ENCODE assay signal across 33 cellular contexts in the genomic region with DNA sequence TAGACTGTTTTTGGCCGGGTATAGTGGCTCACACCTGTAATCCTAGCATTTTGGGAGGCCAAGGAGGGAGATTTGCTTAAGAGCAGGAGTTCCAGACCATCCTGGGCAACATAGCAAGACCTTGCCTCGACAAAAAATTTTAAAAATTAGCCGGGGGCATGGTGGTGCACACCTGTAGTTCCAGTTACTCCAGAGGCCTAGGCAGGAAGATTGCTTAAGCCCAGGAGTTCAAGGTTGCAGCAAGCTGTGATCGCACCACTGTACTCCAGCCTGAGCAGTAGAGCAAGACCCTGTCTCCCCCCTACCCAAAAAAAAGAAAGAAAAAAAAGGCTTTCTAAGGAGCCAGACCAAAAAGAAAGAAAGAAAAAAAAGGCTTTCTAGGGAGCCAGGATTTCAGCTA.
"Had no signal": no experiment of that assay in that cellular context is flagged by ENCODE, and none has a peak within 500 bp of the region (broad histone marks: within the 10 kb centered on the region; RNA-seq: fewer than 3 reads in every experiment).

No MANE protein-coding gene starts in this region.

- H3K27ac Mint-ChIP-seq: activated CD4-positive, alpha-beta memory T cell treated with anti-CD3 and anti-CD28 coated beads for 36 hours; activated CD4-positive, alpha-beta T cell treated with anti-CD3 and anti-CD28 coated beads for 36 hours; stimulated activated memory B cell treated with anti-CD40 and anti-IgM and Interleukin-4, amounts not matched to agents 10 μg/mL and 1 μg/mL and 100 μg/mL, for 72 hours; stimulated activated naive CD8-positive, alpha-beta T cell treated with anti-CD3 and anti-CD28 coated beads, Interleukin-15, amount 100 ng/mL, for 72 hours; T-helper 2 cell treated with Interferon-gamma antibody and Interleukin-4, amounts not matched to agents 5 μg/mL and 100 μg/mL, for 36 hours had no signal

- H3K9me3 Mint-ChIP-seq: activated CD4-positive, alpha-beta memory T cell treated with anti-CD3 and anti-CD28 coated beads for 36 hours; activated naive CD4-positive, alpha-beta T cell treated with anti-CD3 and anti-CD28 coated beads for 36 hours; activated naive CD8-positive, alpha-beta T cell treated with anti-CD3 and anti-CD28 coated beads for 36 hours; activated T-helper 1 cell treated with anti-CD3 and anti-CD28 coated beads, Interleukin-12 subunit alpha, Interleukin-12 subunit beta, Interleukin-2, Interleukin-4 antibody, amounts not matched to agents 30 ng/mL and 10 ng/mL and 1 ng/mL, durations not matched to agents 14 hours and 24 hours and 36 hours; nephron; stimulated activated memory B cell treated with anti-CD40 and anti-IgM and Interleukin-4, amounts not matched to agents 10 μg/mL and 1 μg/mL and 100 μg/mL, for 72 hours; stimulated activated naive CD8-positive, alpha-beta T cell treated with anti-CD3 and anti-CD28 coated beads, Interleukin-15, amount 100 ng/mL, for 72 hours; T-cell; T-helper 2 cell treated with Interferon-gamma antibody and Interleukin-4, amounts not matched to agents 5 μg/mL and 100 μg/mL, for 36 hours had no signal

- H3K4me1 ChIP-seq: body of pancreas, prostate gland had no signal

- H3K4me3 Mint-ChIP-seq: activated CD4-positive, alpha-beta memory T cell treated with anti-CD3 and anti-CD28 coated beads for 36 hours; activated CD4-positive, alpha-beta T cell treated with anti-CD3 and anti-CD28 coated beads for 36 hours; activated naive CD4-positive, alpha-beta T cell treated with anti-CD3 and anti-CD28 coated beads for 36 hours; activated naive CD8-positive, alpha-beta T cell treated with anti-CD3 and anti-CD28 coated beads for 36 hours; activated T-helper 1 cell treated with anti-CD3 and anti-CD28 coated beads, Interleukin-12 subunit alpha, Interleukin-12 subunit beta, Interleukin-2, Interleukin-4 antibody, amounts not matched to agents 30 ng/mL and 10 ng/mL and 1 ng/mL, durations not matched to agents 14 hours and 24 hours and 36 hours; nephron; stimulated activated memory B cell treated with anti-CD40 and anti-IgM and Interleukin-4, amounts not matched to agents 10 μg/mL and 1 μg/mL and 100 μg/mL, for 72 hours; stimulated activated naive CD8-positive, alpha-beta T cell treated with anti-CD3 and anti-CD28 coated beads, Interleukin-15, amount 100 ng/mL, for 72 hours; T-cell; T-helper 2 cell treated with Interferon-gamma antibody and Interleukin-4, amounts not matched to agents 5 μg/mL and 100 μg/mL, for 36 hours had no signal

- H3K4me3 ChIP-seq: adrenal gland, body of pancreas, cardiac muscle cell, coronary artery, dorsolateral prefrontal cortex, left ventricle myocardium inferior, lung, ovary, prostate gland, skin epidermis, upper lobe of right lung had no signal

- FAIRE-seq: endothelial cell of umbilical vein had no signal

- H3K27me3 ChIP-seq: adrenal gland, body of pancreas, cardiac muscle cell, dorsolateral prefrontal cortex, ovary, upper lobe of right lung had no signal

- H3K27ac ChIP-seq: adrenal gland, body of pancreas, cardiac muscle cell, coronary artery, left ventricle myocardium inferior, ovary, prostate gland, skin epidermis, upper lobe of right lung had no signal

- ATAC-seq: activated CD4-positive, alpha-beta T cell treated with anti-CD3 and anti-CD28 coated beads for 36 hours; body of pancreas; esophagus mucosa; stimulated activated memory B cell treated with anti-CD40 and anti-IgM and Interleukin-4, amounts not matched to agents 10 μg/mL and 1 μg/mL and 100 μg/mL, for 72 hours; stimulated activated naive CD8-positive, alpha-beta T cell treated with anti-CD3 and anti-CD28 coated beads, Interleukin-15, amount 100 ng/mL, for 72 hours; T-cell; upper lobe of right lung had no signal

- DNase-seq: activated CD4-positive, alpha-beta memory T cell treated with anti-CD3 and anti-CD28 coated beads for 36 hours; activated CD4-positive, alpha-beta T cell treated with anti-CD3 and anti-CD28 coated beads for 36 hours; activated CD4-positive, CD25-positive, alpha-beta regulatory T cell; activated CD8-positive, alpha-beta memory T cell treated with anti-CD3 and anti-CD28 coated beads, Interleukin-2, amount 50 U/mL, for 4 hours; activated effector memory CD4-positive, alpha-beta T cell treated with anti-CD3 and anti-CD28 coated beads, Interleukin-2, amount 50 U/mL, for 16 hours; activated naive CD4-positive, alpha-beta T cell treated with anti-CD3 and anti-CD28 coated beads for 36 hours; activated naive CD8-positive, alpha-beta T cell treated with anti-CD3 and anti-CD28 coated beads for 36 hours; activated T-cell treated with anti-CD3 and anti-CD28 coated beads, Interleukin-2, amount 50 U/mL, for 1 hour; adrenal gland; aorta; body of pancreas; cerebellar nuclear complex; dorsolateral prefrontal cortex; foreskin fibroblast; left ventricle myocardium inferior; ovary; retina; stimulated activated CD4-positive, alpha-beta T cell treated with anti-CD3 and anti-CD28 coated beads, Interleukin-4, amount 100 ng/mL, for 24 hours; stimulated activated naive CD8-positive, alpha-beta T cell treated with anti-CD3 and anti-CD28 coated beads, Interleukin-15, amount 100 ng/mL, for 72 hours; substantia nigra; T-cell; upper lobe of right lung had no signal

- H3K36me3 ChIP-seq: ovary had no signal

- H3K9me3 ChIP-seq: adrenal gland, body of pancreas, ovary, prostate gland, upper lobe of right lung had no signal

- H3K4me1 Mint-ChIP-seq: stimulated activated memory B cell treated with anti-CD40 and anti-IgM and Interleukin-4, amounts not matched to agents 10 μg/mL and 1 μg/mL and 100 μg/mL, for 72 hours had no signal
